Comparison of ENCODE assay signal across 16 cellular contexts in the genomic region with DNA sequence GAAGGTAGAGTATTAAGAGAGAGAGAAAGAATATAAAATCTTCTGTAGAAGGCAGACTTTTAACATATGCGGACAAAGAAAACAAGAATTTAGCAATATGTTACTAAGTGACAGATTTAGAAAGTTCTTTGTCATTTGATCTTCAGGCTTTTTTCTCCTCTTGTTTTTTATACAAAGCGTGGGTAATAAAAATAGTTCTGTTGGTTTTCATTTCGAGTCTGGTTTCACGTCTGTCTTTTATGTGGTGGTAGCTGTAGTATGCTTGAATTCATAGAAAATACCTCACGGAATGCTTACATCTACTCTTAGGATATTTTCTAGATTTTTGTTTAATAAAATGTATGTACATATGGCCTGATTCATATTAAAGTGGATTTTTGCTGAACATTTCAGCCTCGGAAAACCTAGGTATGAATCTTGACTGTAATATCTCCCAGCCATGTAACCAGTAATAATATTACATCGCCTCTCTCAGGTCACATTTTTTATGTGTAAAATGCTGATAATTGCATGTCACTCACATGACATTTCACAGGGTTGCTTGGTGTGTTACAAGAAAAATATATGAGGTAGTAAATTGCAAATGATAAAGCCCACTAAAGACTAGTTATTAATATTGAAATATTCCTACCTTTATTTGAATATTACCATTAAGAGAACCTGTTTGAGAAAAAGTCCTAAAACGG.
"Had no signal": no experiment of that assay in that cellular context is flagged by ENCODE, and none has a peak within 500 bp of the region (broad histone marks: within the 10 kb centered on the region; RNA-seq: fewer than 3 reads in every experiment).

No MANE protein-coding gene starts in this region.

- H3K4me3 ChIP-seq: breast epithelium, left ventricle myocardium inferior, prostate gland, right lobe of liver, testis had no signal

- H3K4me1 ChIP-seq: breast epithelium, left ventricle myocardium inferior, prostate gland, right lobe of liver, testis had no signal

- H3K27me3 ChIP-seq: breast epithelium, right lobe of liver, testis had no signal

- H3K9me3 ChIP-seq: breast epithelium, left ventricle myocardium inferior, prostate gland, right lobe of liver, testis had no signal

- DNase-seq: activated CD4-positive, alpha-beta T cell treated with anti-CD3 and anti-CD28 coated beads, Interleukin-2, amount 50 U/mL, for 4 hours; activated CD4-positive, CD25-positive, alpha-beta regulatory T cell treated with anti-CD3 and anti-CD28 coated beads, Interleukin-2, amount 50 U/mL, for 72 hours; activated gamma-delta T cell; activated naive CD8-positive, alpha-beta T cell treated with anti-CD3 and anti-CD28 coated beads for 36 hours; activated T-cell treated with anti-CD3 and anti-CD28 coated beads, Interleukin-2, amount 50 U/mL, for 48 hours; endodermal cell; erythroblast; kidney; left ventricle myocardium inferior; mesenchymal stem cell; right lobe of liver; stimulated activated CD4-positive, alpha-beta T cell treated with anti-CD3 and anti-CD28 coated beads, Interleukin-2, amount 100 ng/mL, for 24 hours; stimulated activated naive CD4-positive, alpha-beta T cell treated with Interleukin-2 at 50 U/mL for 16 hours; testis had no signal

- H3K27ac ChIP-seq: breast epithelium, left ventricle myocardium inferior, prostate gland, right lobe of liver, testis had no signal

- H3K36me3 ChIP-seq: breast epithelium, left ventricle myocardium inferior, prostate gland, right lobe of liver had no signal
